Comparison of ENCODE assay signal across 13 cellular contexts in the genomic region with DNA sequence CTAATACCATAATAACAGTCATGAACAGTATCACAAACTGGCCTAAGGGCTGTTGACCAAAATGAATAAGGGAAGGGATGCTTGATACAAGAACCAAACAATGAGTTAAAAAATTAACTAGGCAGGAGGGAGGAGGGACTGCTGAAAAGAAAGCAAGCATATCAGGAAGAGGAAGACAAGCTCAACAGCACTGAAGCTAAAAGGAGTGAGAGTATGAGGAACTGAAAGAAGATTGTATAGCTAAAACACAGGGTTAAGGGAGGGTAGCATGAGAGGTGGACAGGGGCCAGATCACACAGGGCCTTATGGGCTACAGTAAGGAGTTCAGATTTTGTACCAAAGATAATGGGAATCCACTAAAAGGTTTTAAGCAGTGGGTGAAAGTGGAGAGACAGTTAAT. TPM values are rescaled to one million over a fixed set of nuclear protein-coding genes. Genes with fewer than 3 reads are reported as not detected.
A peak's percentile ranks its signal among the peaks of the same experiment; 100 is the strongest.
DNase-seq lines count a peak whose midpoint lies in the region; ATAC-seq and TF ChIP-seq lines count a peak whose summit lies in the region.
"Had no signal": no experiment of that assay in that cellular context is flagged by ENCODE, and none has a peak within 500 bp of the region (broad histone marks: within the 10 kb centered on the region; RNA-seq: fewer than 3 reads in every experiment).

No MANE protein-coding gene starts in this region.

- H3K4me1 ChIP-seq in tibial artery: no peaks in the 10 kb centered on the region
- no peaks in the 10 kb centered on the region for H3K4me1 ChIP-seq in effector memory CD4-positive, alpha-beta T cell (ENCODE audit: control insufficient read depth, insufficient read depth, low read length, poor library complexity, severe bottlenecking)
- H3K4me1 ChIP-seq: upper lobe of left lung had no signal

- peak; percentile 99 for ATAC-seq in GM18861 (IDR thresholded peaks at IDR 0.05; ENCODE audit: unreplicated experiment)
- peak; percentile 99 for ATAC-seq in GM21723 (IDR thresholded peaks at IDR 0.05; ENCODE audit: unreplicated experiment)
- peak; percentile 93 for ATAC-seq in HG03521 (IDR thresholded peaks at IDR 0.05; ENCODE audit: unreplicated experiment)
- ATAC-seq in left lobe of liver: peak; percentile 54
- ATAC-seq in natural killer cell treated with Interleukin-12 subunit alpha and Interleukin-12 subunit beta and Interleukin-15 and Interleukin-18, amount 100 ng/mL, for 72 hours: no peak

- DNase-seq in left lobe of liver (ENCODE audit: low spot score): peak; percentile 33
- DNase-seq in natural killer cell treated with Interleukin-12 subunit alpha and Interleukin-12 subunit beta and Interleukin-15 and Interleukin-18, amount 100 ng/mL, for 72 hours (ENCODE audit: low spot score): no peak
- no peak for DNase-seq in HPDE6-E6E7 (ENCODE audit: extremely low spot score)
- DNase-seq in tibial artery: no peak
- DNase-seq in effector memory CD4-positive, alpha-beta T cell: no peak
- DNase-seq: caudate nucleus, NCI-H1105, upper lobe of left lung had no signal

- peaks cover 14 to 22% of the 10 kb centered on the region in 2 donors for H3K27me3 Mint-ChIP-seq in natural killer cell treated with Interleukin-12 subunit alpha and Interleukin-12 subunit beta and Interleukin-15 and Interleukin-18, amount 100 ng/mL, for 72 hours

- H3K27ac Mint-ChIP-seq in natural killer cell treated with Interleukin-12 subunit alpha and Interleukin-12 subunit beta and Interleukin-15 and Interleukin-18, amount 100 ng/mL, for 72 hours: no peak overlapping the region

- H3K4me3 ChIP-seq in tibial artery: no peak overlapping the region
- no peak overlapping the region for H3K4me3 ChIP-seq in effector memory CD4-positive, alpha-beta T cell (ENCODE audit: insufficient read depth, low read depth, low read length, poor library complexity, severe bottlenecking)
- H3K4me3 ChIP-seq: skin epidermis, upper lobe of left lung had no signal

- no peak overlapping the region for H3K27ac ChIP-seq in tibial artery
- H3K27ac ChIP-seq in effector memory CD4-positive, alpha-beta T cell (ENCODE audit: insufficient read depth, low read length, poor library complexity, severe bottlenecking): no peak overlapping the region
- H3K27ac ChIP-seq: VCaP had no signal

- H3K9me3 ChIP-seq in tibial artery: no peaks in the 10 kb centered on the region
- no peaks in the 10 kb centered on the region for H3K9me3 ChIP-seq in effector memory CD4-positive, alpha-beta T cell (ENCODE audit: control insufficient read depth, low read length)
- H3K9me3 ChIP-seq: upper lobe of left lung had no signal

- no peak overlapping the region for H3K4me3 Mint-ChIP-seq in natural killer cell treated with Interleukin-12 subunit alpha and Interleukin-12 subunit beta and Interleukin-15 and Interleukin-18, amount 100 ng/mL, for 72 hours

- no peaks in the 10 kb centered on the region for H3K27me3 ChIP-seq in tibial artery
- no peaks in the 10 kb centered on the region for H3K27me3 ChIP-seq in effector memory CD4-positive, alpha-beta T cell (replicated peaks; ENCODE audit: control insufficient read depth, insufficient read depth, low read length, poor library complexity, severe bottlenecking)
- H3K27me3 ChIP-seq: upper lobe of left lung had no signal

- H3K9me3 Mint-ChIP-seq in natural killer cell treated with Interleukin-12 subunit alpha and Interleukin-12 subunit beta and Interleukin-15 and Interleukin-18, amount 100 ng/mL, for 72 hours: no peaks in the 10 kb centered on the region

- intact Hi-C loops in tibial artery (cut with DNase I; ENCODE audit: low total_unique reads): no loop called here

- no peaks in the 10 kb centered on the region for H3K4me1 Mint-ChIP-seq in natural killer cell treated with Interleukin-12 subunit alpha and Interleukin-12 subunit beta and Interleukin-15 and Interleukin-18, amount 100 ng/mL, for 72 hours (ENCODE audit: low read depth in 2 of 2)

- no peak for TF ChIP-seq CTCF in tibial artery (IDR thresholded peaks at IDR 0.05)

- H3K36me3 ChIP-seq in tibial artery: no peaks in the 10 kb centered on the region
- H3K36me3 ChIP-seq in effector memory CD4-positive, alpha-beta T cell (ENCODE audit: control insufficient read depth, insufficient read depth, low read length): no peaks in the 10 kb centered on the region
- H3K36me3 ChIP-seq: upper lobe of left lung had no signal

- no peaks in the 10 kb centered on the region for H3K36me3 Mint-ChIP-seq in natural killer cell treated with Interleukin-12 subunit alpha and Interleukin-12 subunit beta and Interleukin-15 and Interleukin-18, amount 100 ng/mL, for 72 hours

RNA-seq across cellular contexts. Expression of a gene that starts 34.1 kb away (rescaled TPM):
- 16.9 TPM for total RNA-seq in left lobe of liver
- 1 to 10 TPM; 2.1 to 4.2 TPM for total RNA-seq in natural killer cell treated with Interleukin-12 subunit alpha and Interleukin-12 subunit beta and Interleukin-15 and Interleukin-18, amount 100 ng/mL, for 72 hours

RNA-seq across cellular contexts. Expression of a gene that starts 36.9 kb away (rescaled TPM):
- not detected for total RNA-seq in left lobe of liver
- total RNA-seq in natural killer cell treated with Interleukin-12 subunit alpha and Interleukin-12 subunit beta and Interleukin-15 and Interleukin-18, amount 100 ng/mL, for 72 hours: not detected
- total RNA-seq: upper lobe of left lung had no signal

RNA-seq across cellular contexts. Expression of a gene that starts 42.2 kb away (rescaled TPM):
- total RNA-seq in left lobe of liver: 97.2 TPM
- total RNA-seq in natural killer cell treated with Interleukin-12 subunit alpha and Interleukin-12 subunit beta and Interleukin-15 and Interleukin-18, amount 100 ng/mL, for 72 hours: 10 to 100 TPM; 54.8 to 85.8 TPM

RNA-seq across cellular contexts. Expression of a gene that starts 46.6 kb away (rescaled TPM):
- 60.0 TPM for total RNA-seq in left lobe of liver
- total RNA-seq in natural killer cell treated with Interleukin-12 subunit alpha and Interleukin-12 subunit beta and Interleukin-15 and Interleukin-18, amount 100 ng/mL, for 72 hours: 10 to 100 TPM; 10.2 to 11.7 TPM

RNA-seq across cellular contexts. Expression of a gene that starts 55.2 kb away (rescaled TPM):
- 203 TPM for total RNA-seq in left lobe of liver
- 100 to 1,000 TPM; 263 to 327 TPM for total RNA-seq in natural killer cell treated with Interleukin-12 subunit alpha and Interleukin-12 subunit beta and Interleukin-15 and Interleukin-18, amount 100 ng/mL, for 72 hours

Comparison
In these comparisons a context has a peak if more than half of its experiments do, and no peak if none do; other contexts are left out.
1. ATAC-seq: peak in GM18861 (single experiment), GM21723 (single experiment), HG03521 (single experiment) and left lobe of liver (single experiment); none in natural killer cell treated with Interleukin-12 subunit alpha and Interleukin-12 subunit beta and Interleukin-15 and Interleukin-18, amount 100 ng/mL, for 72 hours (0 of 2).